ENCODE assay signal across 16 cellular contexts in genomic region chr3:99579246-99579645, GRCh38. TPM values are rescaled to one million over a fixed set of nuclear protein-coding genes. Genes with fewer than 3 reads are reported as not detected.
DNase-seq lines count a peak whose midpoint lies in the region; FAIRE-seq and TF ChIP-seq lines count a peak whose summit lies in the region.
"Had no signal": no experiment of that assay in that cellular context is flagged by ENCODE, and none has a peak within 500 bp of the region (broad histone marks: within the 10 kb centered on the region; RNA-seq: fewer than 3 reads in every experiment).

No MANE protein-coding gene starts in this region.

- no peaks in the 10 kb centered on the region for H4K20me1 ChIP-seq in astrocyte (ENCODE audit: insufficient read depth, low read length)

- H2AFZ ChIP-seq in astrocyte (ENCODE audit: low read depth, low read length), result no peak overlapping the region

- DNase-seq in A673 (ENCODE audit: low spot score) (peak; percentile 5), HS-27A (ENCODE audit: low read depth) (peak; percentile 93), astrocyte (ENCODE audit: low read depth) (peak; percentile 92), glomerular visceral epithelial cell (ENCODE audit: extremely low spot score) (peak; percentile 62), NCI-H146 treated with DMSO at 0.1 percent for 48 hours (lab: John Stamatoyannopoulos, UW; ENCODE audit: unreplicated experiment) (no peak), NCI-H524 treated with DMSO at 0.1 percent for 48 hours (lab: John Stamatoyannopoulos, UW) (no peak), endodermal cell (no peak), nephron progenitor cell (no peak)
- DNase-seq: activated gamma-delta T cell treated with Interleukin-2 at 50 U/mL for 16 hours; central memory CD4-positive, alpha-beta T cell; midbrain; MV-4-11; spleen; WERI-Rb-1 had no signal

- H3K36me3 ChIP-seq in A673 (ENCODE audit: insufficient read depth, low read length, poor library complexity, severe bottlenecking) (no peaks in the 10 kb centered on the region), astrocyte (ENCODE audit: insufficient read depth, low read length) (no peaks in the 10 kb centered on the region), endodermal cell (ENCODE audit: control insufficient read depth, insufficient read depth, low read length) (no peaks in the 10 kb centered on the region)
- H3K36me3 ChIP-seq: spleen, WERI-Rb-1 had no signal

- no peaks in the 10 kb centered on the region for H3K27me3 ChIP-seq in A673 (replicated peaks; ENCODE audit: insufficient read depth, low read depth, low read length, poor library complexity)
- H3K27me3 ChIP-seq in astrocyte (ENCODE audit: insufficient read depth, low read length), result no peaks in the 10 kb centered on the region
- H3K27me3 ChIP-seq in endodermal cell (ENCODE audit: control insufficient read depth, insufficient read depth, low read length, poor library complexity, severe bottlenecking), result no peaks in the 10 kb centered on the region
- H3K27me3 ChIP-seq: spleen had no signal

- H3K9ac ChIP-seq in astrocyte (ENCODE audit: low read length) (no peak overlapping the region), endodermal cell (ENCODE audit: extremely low read depth, low read length, poor library complexity, severe bottlenecking) (no peak overlapping the region)

- TF ChIP-seq CTCF in A673 (conservative IDR thresholded peaks at IDR 0.05; ENCODE audit: low read depth, low read length) (no peak), astrocyte (IDR thresholded peaks at IDR 0.05; ENCODE audit: insufficient read depth, low read depth, low read length) (no peak), endodermal cell (conservative IDR thresholded peaks at IDR 0.05) (no peak), nephron progenitor cell (IDR thresholded peaks at IDR 0.05) (no peak)

- CTCF ChIA-PET in A673 (lab: Charles Lee), result no interaction called here

- H3K4me3 ChIP-seq in A673 (ENCODE audit: low read depth, low read length, poor library complexity, severe bottlenecking) (no peak overlapping the region), astrocyte (ENCODE audit: insufficient read depth, low read depth, low read length) (no peak overlapping the region), endodermal cell (ENCODE audit: low read length) (no peak overlapping the region)
- H3K4me3 ChIP-seq: A549, SK-N-MC, spleen had no signal

- H3K27ac Mint-ChIP-seq in astrocyte (ENCODE audit: unreplicated experiment) (peak overlapping the region; percentile 75), endodermal cell (no peak overlapping the region), nephron progenitor cell (no peak overlapping the region)

- peak overlapping the region; percentile 61 for H3K4me2 ChIP-seq in astrocyte (ENCODE audit: low read length)
- H3K4me2 ChIP-seq: A549 had no signal

- BruUV-seq in A673 (replicated peaks; lab: Mats Ljungman, UMichigan), result no TSS peak

- no peaks in the 10 kb centered on the region for H3K9me3 Mint-ChIP-seq in astrocyte (ENCODE audit: unreplicated experiment)
- no peaks in the 10 kb centered on the region for H3K9me3 Mint-ChIP-seq in endodermal cell
- H3K9me3 Mint-ChIP-seq in nephron progenitor cell, result peaks cover 8% of the 10 kb centered on the region

- POLR2A ChIA-PET in A673 (lab: Charles Lee; ENCODE audit: low non-redundant PET), result no interaction called here

- H3K27ac ChIP-seq in A673 (ENCODE audit: low read depth, low read length, poor library complexity, severe bottlenecking), result no peak overlapping the region
- peak overlapping the region; percentile 59 for H3K27ac ChIP-seq in astrocyte (ENCODE audit: low read depth, low read length)
- no peak overlapping the region for H3K27ac ChIP-seq in endodermal cell (ENCODE audit: low read depth, low read length)
- H3K27ac ChIP-seq: A549, SK-N-MC, spleen had no signal

- H3K4me3 Mint-ChIP-seq in astrocyte (ENCODE audit: unreplicated experiment), result no peak overlapping the region
- H3K4me3 Mint-ChIP-seq in endodermal cell, result no peak overlapping the region
- H3K4me3 Mint-ChIP-seq in nephron progenitor cell, result no peak overlapping the region

- H3K4me1 ChIP-seq in A673 (ENCODE audit: insufficient read depth, low read length, poor library complexity, severe bottlenecking) (no peaks in the 10 kb centered on the region), astrocyte (ENCODE audit: insufficient read depth, low read length) (peaks cover 10% of the 10 kb centered on the region), endodermal cell (ENCODE audit: control insufficient read depth, insufficient read depth, low read length) (no peaks in the 10 kb centered on the region)
- H3K4me1 ChIP-seq: A549, spleen had no signal

- H3K36me3 Mint-ChIP-seq in astrocyte (ENCODE audit: low read depth, unreplicated experiment) (no peaks in the 10 kb centered on the region), endodermal cell (ENCODE audit: low read depth) (no peaks in the 10 kb centered on the region), nephron progenitor cell (ENCODE audit: low read depth) (no peaks in the 10 kb centered on the region)

- no peaks in the 10 kb centered on the region for H3K79me2 ChIP-seq in astrocyte (ENCODE audit: insufficient read depth, low read length)

- H3K4me1 Mint-ChIP-seq in astrocyte (ENCODE audit: low read depth, unreplicated experiment) (peaks cover 32% of the 10 kb centered on the region), endodermal cell (no peaks in the 10 kb centered on the region), nephron progenitor cell (no peaks in the 10 kb centered on the region)

- peaks cover 3% of the 10 kb centered on the region for H3K9me3 ChIP-seq in A673 (ENCODE audit: low read depth, low read length, poor library complexity, severe bottlenecking)
- H3K9me3 ChIP-seq in astrocyte (ENCODE audit: insufficient read depth, low read depth, low read length), result no peaks in the 10 kb centered on the region
- H3K9me3 ChIP-seq in endodermal cell (ENCODE audit: control insufficient read depth, low read length), result no peaks in the 10 kb centered on the region
- H3K9me3 ChIP-seq: A549 had no signal

- FAIRE-seq in astrocyte (lab: Jason Lieb, UNC), result peak; percentile 59
- FAIRE-seq: A549 had no signal

- intact Hi-C loops in A673 (cut with micrococcal nuclease; ENCODE audit: unreplicated experiment), result no loop called here

- 92% methylated on average over 4 of the region's 4 CpGs; no CpG with 5 or more reads in 1 of the 2 experiments for WGBS in endodermal cell (ENCODE audit: insufficient coverage in 1 of 2, insufficient read length in 1 of 2), 2 experiments

- no peaks in the 10 kb centered on the region for H3K27me3 Mint-ChIP-seq in astrocyte (ENCODE audit: low read depth, unreplicated experiment)
- H3K27me3 Mint-ChIP-seq in endodermal cell (ENCODE audit: insufficient read depth), result no peaks in the 10 kb centered on the region
- H3K27me3 Mint-ChIP-seq in nephron progenitor cell (ENCODE audit: low read depth, poor library complexity), result peaks cover 7% of the 10 kb centered on the region

RNA-seq across cellular contexts. Expression of gene COL8A1, which starts 59.1 kb away (rescaled TPM):
- total RNA-seq in A673 (2021) (2.5 and 2.7 TPM in 2 replicates), astrocyte (118 and 123 TPM in 2 replicates), endodermal cell (1 to 10 TPM; 3.5 to 3.9 TPM)
- 5.5 TPM for polyA plus RNA-seq in endodermal cell (2013, experiment 1 of 2)
- 6.3 TPM for polyA plus RNA-seq in endodermal cell (2013, experiment 2 of 2)
- polyA plus RNA-seq: A549 had no signal

Comparison
In these comparisons a context has a peak if more than half of its experiments do, and no peak if none do; other contexts are left out.
1. DNase-seq: peak in A673 (single experiment), HS-27A (single experiment), astrocyte (single experiment) and glomerular visceral epithelial cell (single experiment); none in NCI-H146 treated with DMSO at 0.1 percent for 48 hours (single experiment), NCI-H524 treated with DMSO at 0.1 percent for 48 hours (single experiment), endodermal cell (single experiment) and nephron progenitor cell (single experiment).
2. RNA of gene COL8A1, which starts 59.1 kb away (total RNA-seq): 118 to 123 TPM in astrocyte; 3.5 to 3.9 TPM in endodermal cell and 2.5 to 2.7 TPM in A673; every median in the first group is over 10 times any median in the second.